Comparison of ENCODE assay signal across 2 cellular contexts in the genomic region with DNA sequence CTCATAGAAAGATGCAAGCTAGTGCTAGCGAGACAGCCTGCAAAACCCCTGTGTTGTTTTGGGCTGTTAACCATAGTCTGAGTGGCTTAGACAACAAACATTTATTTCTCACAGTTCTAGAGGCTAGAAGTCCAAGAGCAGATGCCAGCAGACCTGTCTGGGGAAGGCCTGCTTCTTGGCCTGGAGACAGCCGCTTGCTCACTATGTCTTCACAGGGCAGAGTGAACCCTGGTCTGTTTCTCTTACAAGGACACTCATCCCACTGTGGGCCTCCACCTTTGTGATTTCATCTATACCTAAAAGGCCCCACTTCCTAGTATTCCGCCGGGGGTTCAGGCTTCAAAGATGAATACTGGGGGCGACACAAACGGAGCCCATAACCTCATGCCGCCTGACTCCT.
A peak's percentile ranks its signal among the peaks of the same experiment; 100 is the strongest.
TF ChIP-seq lines count a peak whose summit lies in the region.

No MANE protein-coding gene starts in this region.

TF ChIP-seq in HCT116, 20 proteins besides CTCF, POLR2A, EP300 and RAD21:
- 0 out of 2 replicates have a peak, but pooled peaks have one; percentile 15 for TF ChIP-seq POLR2AphosphoS5 (IDR thresholded peaks at IDR 0.05; ENCODE audit: low read depth, low read length)
- TF ChIP-seq, protein P1, sequence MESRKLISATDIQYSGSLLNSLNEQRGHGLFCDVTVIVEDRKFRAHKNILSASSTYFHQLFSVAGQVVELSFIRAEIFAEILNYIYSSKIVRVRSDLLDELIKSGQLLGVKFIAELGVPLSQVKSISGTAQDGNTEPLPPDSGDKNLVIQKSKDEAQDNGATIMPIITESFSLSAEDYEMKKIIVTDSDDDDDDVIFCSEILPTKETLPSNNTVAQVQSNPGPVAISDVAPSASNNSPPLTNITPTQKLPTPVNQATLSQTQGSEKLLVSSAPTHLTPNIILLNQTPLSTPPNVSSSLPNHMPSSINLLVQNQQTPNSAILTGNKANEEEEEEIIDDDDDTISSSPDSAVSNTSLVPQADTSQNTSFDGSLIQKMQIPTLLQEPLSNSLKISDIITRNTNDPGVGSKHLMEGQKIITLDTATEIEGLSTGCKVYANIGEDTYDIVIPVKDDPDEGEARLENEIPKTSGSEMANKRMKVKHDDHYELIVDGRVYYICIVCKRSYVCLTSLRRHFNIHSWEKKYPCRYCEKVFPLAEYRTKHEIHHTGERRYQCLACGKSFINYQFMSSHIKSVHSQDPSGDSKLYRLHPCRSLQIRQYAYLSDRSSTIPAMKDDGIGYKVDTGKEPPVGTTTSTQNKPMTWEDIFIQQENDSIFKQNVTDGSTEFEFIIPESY (IDR thresholded peaks at IDR 0.05; ENCODE audit: extremely low read depth, insufficient replicate concordance, low read length), result no peak

TF ChIP-seq in H1, 55 proteins besides CTCF, POLR2A, EP300 and RAD21:
- no peak for TF ChIP-seq BCL11A (IDR thresholded peaks at IDR 0.05; ENCODE audit: low read depth in 2 of 2, low read length in 2 of 2)
- TF ChIP-seq POLR2AphosphoS5 (IDR thresholded peaks at IDR 0.05; ENCODE audit: low read depth, low read length), result 0 out of 2 replicates have a peak, but pooled peaks have one; percentile 9
TF ChIP-seq in H1: peak in this region for 1.
